In the genomic region with DNA sequence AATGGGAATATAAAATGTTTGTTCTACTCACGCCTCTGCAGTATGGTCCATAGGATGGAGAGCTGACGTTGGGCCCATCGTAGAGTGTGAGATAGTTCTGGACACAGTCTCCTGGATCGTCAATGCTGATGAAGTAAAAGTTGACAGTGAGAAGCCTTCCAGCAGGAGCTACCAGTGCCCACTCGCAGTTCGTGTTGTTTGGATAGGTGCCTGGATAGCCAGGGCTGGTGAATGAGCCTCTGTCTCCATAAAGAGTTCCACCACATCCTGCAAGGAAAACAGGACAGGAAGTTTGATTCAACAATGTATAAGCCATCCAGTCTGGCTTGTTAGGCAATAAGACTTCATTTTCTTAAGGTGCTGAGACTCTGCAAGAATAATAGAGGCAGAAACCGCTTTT, we compare ENCODE assay signal across 15 cellular contexts.
A peak's percentile ranks its signal among the peaks of the same experiment; 100 is the strongest.
DNase-seq lines count a peak whose midpoint lies in the region; ATAC-seq and TF ChIP-seq lines count a peak whose summit lies in the region.
"Had no signal": no experiment of that assay in that cellular context is flagged by ENCODE, and none has a peak within 500 bp of the region (broad histone marks: within the 10 kb centered on the region; RNA-seq: fewer than 3 reads in every experiment).

No MANE protein-coding gene starts in this region.

- intact Hi-C loops in mucosa of descending colon (cut with DNase I, micrococcal nuclease): no loop called here
- intact Hi-C loops in transverse colon (cut with DNase I; ENCODE audit: low total_unique reads): no loop called here
- intact Hi-C loops in natural killer cell (cut with micrococcal nuclease): no loop called here

- H3K4me3 Mint-ChIP-seq in natural killer cell: no peak overlapping the region
- H3K4me3 Mint-ChIP-seq: activated naive CD4-positive, alpha-beta T cell treated with anti-CD3 and anti-CD28 coated beads, Interleukin-2, amount 10 ng/mL, durations not matched to agents 7 days and 5 days; endodermal cell; IgD-negative memory B cell; stimulated activated naive CD8-positive, alpha-beta T cell treated with anti-CD3 and anti-CD28 coated beads, Interleukin-15, amount 100 ng/mL, for 72 hours; T-helper 2 cell treated with Interferon-gamma antibody and Interleukin-4, amounts not matched to agents 5 μg/mL and 100 μg/mL, for 36 hours had no signal

- peak; percentile 50 for ATAC-seq in mucosa of descending colon
- ATAC-seq in natural killer cell: no peak

- H3K36me3 ChIP-seq in MG63 (no peaks in the 10 kb centered on the region), mucosa of descending colon (ENCODE audit: low read depth) (no peaks in the 10 kb centered on the region), transverse colon (no peaks in the 10 kb centered on the region)
- H3K36me3 ChIP-seq: BLaER1, cardiac muscle cell had no signal

- H3K4me1 ChIP-seq in mucosa of descending colon (ENCODE audit: low read depth) (no peaks in the 10 kb centered on the region), transverse colon (no peaks in the 10 kb centered on the region)
- H3K4me1 ChIP-seq: BLaER1 had no signal

- in situ Hi-C loops in transverse colon (cut with MboI; ENCODE audit: low pct_ligation_motif_present in 1 of 4, low pct_unique_long_range_greater_than_20kb in 1 of 4, low sequenced_read_pairs in 3 of 4): loop anchor here in 1 of 4 donors (25.0 kb wide), 1 partner anchor 426 kb away; a partner anchor contains a TSS

- TF ChIP-seq CTCF in mucosa of descending colon (IDR thresholded peaks at IDR 0.05) (no peak), transverse colon (IDR thresholded peaks at IDR 0.05) (no peak), natural killer cell (IDR thresholded peaks at IDR 0.05) (no peak)

- peak; percentile 58 for DNase-seq in Daoy (ENCODE audit: low read depth)
- DNase-seq in MG63: peak; percentile 24
- DNase-seq in dermis blood vessel endothelial cell: peak; percentile 69
- no peak for DNase-seq in mucosa of descending colon
- DNase-seq in 8988T: no peak
- no peak for DNase-seq in transverse colon
- DNase-seq in HPDE6-E6E7 (ENCODE audit: extremely low spot score): no peak
- DNase-seq in natural killer cell: no peak

- H3K27me3 Mint-ChIP-seq in natural killer cell (ENCODE audit: low read depth in 2 of 2): peaks cover 3 to 15% of the 10 kb centered on the region in 2 donors
- H3K27me3 Mint-ChIP-seq: IgD-negative memory B cell; stimulated activated naive CD8-positive, alpha-beta T cell treated with anti-CD3 and anti-CD28 coated beads, Interleukin-15, amount 100 ng/mL, for 72 hours had no signal

- no peaks in the 10 kb centered on the region for H3K9me3 Mint-ChIP-seq in natural killer cell
- H3K9me3 Mint-ChIP-seq: activated naive CD4-positive, alpha-beta T cell treated with anti-CD3 and anti-CD28 coated beads, Interleukin-2, amount 10 ng/mL, durations not matched to agents 7 days and 5 days; IgD-negative memory B cell; stimulated activated naive CD8-positive, alpha-beta T cell treated with anti-CD3 and anti-CD28 coated beads, Interleukin-15, amount 100 ng/mL, for 72 hours; T-helper 2 cell treated with Interferon-gamma antibody and Interleukin-4, amounts not matched to agents 5 μg/mL and 100 μg/mL, for 36 hours had no signal

- H3K27me3 ChIP-seq in MG63 (no peaks in the 10 kb centered on the region), transverse colon (no peaks in the 10 kb centered on the region)
- H3K27me3 ChIP-seq: BLaER1, cardiac muscle cell had no signal

- TF ChIP-seq POLR2A in transverse colon (IDR thresholded peaks at IDR 0.05): no peak

- H3K27ac ChIP-seq in transverse colon: no peak overlapping the region
- H3K27ac ChIP-seq: BLaER1, cardiac muscle cell had no signal

- no peak overlapping the region for H3K27ac Mint-ChIP-seq in natural killer cell
- H3K27ac Mint-ChIP-seq: activated naive CD4-positive, alpha-beta T cell treated with anti-CD3 and anti-CD28 coated beads, Interleukin-2, amount 10 ng/mL, durations not matched to agents 7 days and 5 days; endodermal cell; IgD-negative memory B cell; stimulated activated naive CD8-positive, alpha-beta T cell treated with anti-CD3 and anti-CD28 coated beads, Interleukin-15, amount 100 ng/mL, for 72 hours; T-helper 2 cell treated with Interferon-gamma antibody and Interleukin-4, amounts not matched to agents 5 μg/mL and 100 μg/mL, for 36 hours had no signal

- H3K36me3 Mint-ChIP-seq in natural killer cell: no peaks in the 10 kb centered on the region
- H3K36me3 Mint-ChIP-seq: activated naive CD4-positive, alpha-beta T cell treated with anti-CD3 and anti-CD28 coated beads, Interleukin-2, amount 10 ng/mL, durations not matched to agents 7 days and 5 days; IgD-negative memory B cell had no signal

- no peak for TF ChIP-seq EP300 in transverse colon (IDR thresholded peaks at IDR 0.05; ENCODE audit: low read depth)

- H3K4me1 Mint-ChIP-seq in natural killer cell: peaks cover 0 to 4% of the 10 kb centered on the region in 2 donors
- H3K4me1 Mint-ChIP-seq: IgD-negative memory B cell had no signal

- no peak overlapping the region for H3K4me3 ChIP-seq in MG63
- H3K4me3 ChIP-seq in mucosa of descending colon: no peak overlapping the region
- no peak overlapping the region for H3K4me3 ChIP-seq in transverse colon
- H3K4me3 ChIP-seq: BLaER1, cardiac muscle cell had no signal

- H3K9me3 ChIP-seq in MG63 (no peaks in the 10 kb centered on the region), mucosa of descending colon (no peaks in the 10 kb centered on the region), transverse colon (no peaks in the 10 kb centered on the region)
- H3K9me3 ChIP-seq: BLaER1 had no signal

- 61 to 69% methylated on average over 7 of the region's 7 CpGs for WGBS in transverse colon (ENCODE audit: low coverage in 1 of 2), 2 donors

Comparison
In these comparisons a context has a peak if more than half of its experiments do, and no peak if none do; other contexts are left out.
1. DNase-seq: peak in Daoy (single experiment), MG63 (single experiment) and dermis blood vessel endothelial cell (single experiment); none in mucosa of descending colon (0 of 3), 8988T (single experiment), transverse colon (single experiment), HPDE6-E6E7 (single experiment) and natural killer cell (single experiment).